19 cellular contexts compared by ENCODE assay signal in genomic region chr18:59072727-59073421, GRCh38.
DNase-seq lines count a peak whose midpoint lies in the region; ATAC-seq, FAIRE-seq and TF ChIP-seq lines count a peak whose summit lies in the region.
"Had no signal": no experiment of that assay in that cellular context is flagged by ENCODE, and none has a peak within 500 bp of the region (broad histone marks: within the 10 kb centered on the region; RNA-seq: fewer than 3 reads in every experiment).

No MANE protein-coding gene starts in this region.

- H3K9ac ChIP-seq in SK-N-MC (ENCODE audit: insufficient read length): no peak overlapping the region

- no peaks in the 10 kb centered on the region for H3K9me3 ChIP-seq in SK-N-MC (ENCODE audit: low read depth, low read length)
- H3K9me3 ChIP-seq: BE2C, heart right ventricle had no signal

- H3K36me3 ChIP-seq in SK-N-MC (ENCODE audit: insufficient read depth, low read length): no peaks in the 10 kb centered on the region
- H3K36me3 ChIP-seq: BE2C, heart right ventricle had no signal

- no peak for TF ChIP-seq POLR2A in GM12892 (IDR thresholded peaks at IDR 0.05; ENCODE audit: low read depth, low read length)

- DNase-seq in GM12892 (ENCODE audit: insufficient read length) (no peak), SK-N-MC (ENCODE audit: low read depth, low spot score) (no peak), NCI-H2227 (lab: John Stamatoyannopoulos, UW; ENCODE audit: unreplicated experiment) (no peak), KBM-7 (no peak), ACHN (no peak)
- DNase-seq in activated CD8-positive, alpha-beta memory T cell treated with anti-CD3 and anti-CD28 coated beads, Interleukin-2, amount 50 U/mL, for 4 hours: no peak
- DNase-seq: activated CD4-positive, alpha-beta memory T cell treated with anti-CD3 and anti-CD28 coated beads, Interleukin-2, amount 10 ng/mL, durations not matched to agents 7 days and 5 days; activated effector memory CD4-positive, alpha-beta T cell treated with Interleukin-2 at 50 U/mL for 16 hours; BE2C; DMS53; HCEC 1CT; heart right ventricle; NCI-H1105 treated with DMSO at 0.1 percent for 48 hours; NCI-H2227 treated with DMSO at 0.1 percent for 48 hours; posterior cingulate gyrus; T1000 had no signal

- in situ Hi-C loops in KBM-7 (cut with MboI; ENCODE audit: low pct_unique_long_range_greater_than_20kb, low sequenced_read_pairs): no loop called here
- in situ Hi-C loops in ACHN (cut with HindIII; ENCODE audit: low pct_ligation_motif_present, low pct_unique_long_range_greater_than_20kb, low sequenced_read_pairs): loop anchor here (25.0 kb wide), 1 partner anchor 286 kb away; no protein-coding TSS in a partner anchor

- peak overlapping the region; percentile 74 for H3K27ac ChIP-seq in SK-N-MC
- H3K27ac ChIP-seq: heart right ventricle had no signal

- H3K4me3 ChIP-seq in SK-N-MC: no peak overlapping the region
- H3K4me3 ChIP-seq: heart right ventricle had no signal

- peak; percentile 57 for ATAC-seq in GM18907 (IDR thresholded peaks at IDR 0.05; ENCODE audit: unreplicated experiment)
- peak; percentile 59 for ATAC-seq in HG02870 (IDR thresholded peaks at IDR 0.05; ENCODE audit: unreplicated experiment)
- ATAC-seq: esophagus mucosa, heart right ventricle had no signal

- peak; percentile 77 for FAIRE-seq in GM12892 (lab: Jason Lieb, UNC)
